25 cellular contexts compared by ENCODE assay signal in the genomic region with DNA sequence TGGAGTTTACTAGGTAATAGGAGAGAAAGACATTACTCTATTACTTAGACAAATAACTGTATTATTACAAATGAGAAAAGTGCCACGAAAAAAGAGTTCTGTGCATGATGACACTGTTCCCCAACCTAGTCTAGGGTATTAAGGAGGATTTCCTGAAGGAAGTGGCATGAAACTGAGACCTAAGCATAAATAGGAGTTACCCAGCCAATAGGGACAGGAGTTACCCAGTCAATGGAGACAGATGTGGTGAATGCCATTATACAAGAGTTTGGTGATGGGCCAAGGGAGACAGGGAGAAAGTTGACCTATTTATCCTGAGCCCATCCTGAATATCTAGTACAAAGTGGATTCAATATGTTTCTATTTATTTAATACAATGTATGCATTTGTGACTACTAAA.
DNase-seq lines count a peak whose midpoint lies in the region; FAIRE-seq and TF ChIP-seq lines count a peak whose summit lies in the region.
"Had no signal": no experiment of that assay in that cellular context is flagged by ENCODE, and none has a peak within 500 bp of the region (broad histone marks: within the 10 kb centered on the region; RNA-seq: fewer than 3 reads in every experiment).

No MANE protein-coding gene starts in this region.

- intact Hi-C loops in PC-9 (cut with micrococcal nuclease; ENCODE audit: unreplicated experiment), result no loop called here
- intact Hi-C loops in kidney (cut with DNase I), result no loop called here

- no peak for FAIRE-seq in kidney (lab: Jason Lieb, UNC)
- FAIRE-seq: GM12878 had no signal

- H3K79me2 ChIP-seq in ACC112 (ENCODE audit: control insufficient read depth, insufficient read depth, low read length, unreplicated experiment), result no peaks in the 10 kb centered on the region
- H3K79me2 ChIP-seq in PC-9 (ENCODE audit: low read depth), result no peaks in the 10 kb centered on the region

- H3K9me2 ChIP-seq in PC-9 (ENCODE audit: insufficient read depth), result 0 out of 2 replicates have a peak, but pooled peaks cover 4% of the 10 kb centered on the region

- DNase-seq in LHCN-M2 (ENCODE audit: low read depth), result peak; percentile 27
- no peak for DNase-seq in PC-9
- no peak for DNase-seq in osteocyte (ENCODE audit: extremely low spot score, unreplicated experiment)
- DNase-seq in NCI-H1436 (lab: John Stamatoyannopoulos, UW), result no peak
- no peak for DNase-seq in hepatic stellate cell (ENCODE audit: low spot score)
- no peak for DNase-seq in kidney
- DNase-seq: ACHN; BE2C; CD4-positive, alpha-beta memory T cell; COR-L47; DMS79; EL; GDM1; IMR-90; KG1; NCI-H1092 treated with DMSO at 0.1 percent for 48 hours; NCI-H1436 treated with DMSO at 0.1 percent for 48 hours; NCI-H187 treated with DMSO at 0.1 percent for 48 hours; NCI-H446; NCI-H524 treated with DMSO at 0.1 percent for 48 hours; Peyer's patch; SHP77 treated with DMSO at 0.1 percent for 48 hours; T-helper 1 cell had no signal

- H3K9me3 Mint-ChIP-seq in osteocyte (ENCODE audit: unreplicated experiment), result no peaks in the 10 kb centered on the region
- H3K9me3 Mint-ChIP-seq: CD4-positive, alpha-beta memory T cell had no signal

- H3K9ac ChIP-seq in kidney (ENCODE audit: low read length in 2 of 2), result no peak overlapping the region

- no peak overlapping the region for H3K4me2 ChIP-seq in PC-9

- H3K4me3 ChIP-seq in ACC112 (ENCODE audit: low read depth, low read length) (peak overlapping the region; percentile 37; the same call in 1 of the 2 replicates), PC-9 (no peak overlapping the region), kidney (ENCODE audit: low read length in 2 of 2) (no peak overlapping the region)
- H3K4me3 ChIP-seq: GM12878, Peyer's patch had no signal

- TF ChIP-seq CTCF in PC-9 (conservative IDR thresholded peaks at IDR 0.05), result no peak
- no peak for TF ChIP-seq CTCF in osteocyte (IDR thresholded peaks at IDR 0.05)
- TF ChIP-seq CTCF in kidney (IDR thresholded peaks at IDR 0.05; ENCODE audit: borderline replicate concordance, extremely low read depth, insufficient read depth), result no peak

- POLR2A ChIA-PET in PC-9 (lab: Charles Lee; ENCODE audit: unreplicated experiment), result no interaction called here

- H3K27me3 Mint-ChIP-seq in osteocyte (ENCODE audit: unreplicated experiment), result peaks cover 8% of the 10 kb centered on the region

- H3K4me1 ChIP-seq in ACC112 (ENCODE audit: control insufficient read depth, insufficient read depth, low read length, unreplicated experiment), result peaks cover 26% of the 10 kb centered on the region
- 0 out of 2 replicates have a peak, but pooled peaks cover 4% of the 10 kb centered on the region for H3K4me1 ChIP-seq in PC-9 (replicated peaks; ENCODE audit: insufficient read depth)
- H3K4me1 ChIP-seq in kidney (ENCODE audit: control insufficient read depth in 1 of 2, insufficient read depth in 1 of 2, low read depth in 1 of 2, low read length in 2 of 2), result no peaks in the 10 kb centered on the region
- H3K4me1 ChIP-seq: BE2C, Peyer's patch had no signal

- no peak overlapping the region for H2AFZ ChIP-seq in ACC112 (ENCODE audit: low read length, unreplicated experiment)
- 0 out of 2 replicates have a peak overlapping the region, but pooled peaks have one; percentile 45 for H2AFZ ChIP-seq in PC-9

- H3K9me3 ChIP-seq in PC-9 (ENCODE audit: insufficient read depth, low read depth), result no peaks in the 10 kb centered on the region
- H3K9me3 ChIP-seq in kidney (ENCODE audit: control insufficient read depth in 1 of 2, low read length in 2 of 2), result no peaks in the 10 kb centered on the region
- H3K9me3 ChIP-seq: Peyer's patch had no signal

- peaks cover 2% of the 10 kb centered on the region for H3K36me3 Mint-ChIP-seq in osteocyte (ENCODE audit: unreplicated experiment)
- H3K36me3 Mint-ChIP-seq: CD4-positive, alpha-beta memory T cell had no signal

- H3K27me3 ChIP-seq in ACC112 (ENCODE audit: insufficient read depth, low read length), result peaks cover 2% of the 10 kb centered on the region; the same call in 1 of the 2 replicates
- no peaks in the 10 kb centered on the region for H3K27me3 ChIP-seq in PC-9 (ENCODE audit: insufficient read depth, low read depth)
- H3K27me3 ChIP-seq: BE2C, Peyer's patch had no signal

- no TSS peak for BruUV-seq in PC-9 (replicated peaks; lab: Mats Ljungman, UMichigan)

- H3K4me3 Mint-ChIP-seq in osteocyte (ENCODE audit: unreplicated experiment), result no peak overlapping the region
- H3K4me3 Mint-ChIP-seq: CD4-positive, alpha-beta memory T cell had no signal

- H3K27ac Mint-ChIP-seq in osteocyte (ENCODE audit: unreplicated experiment), result peak overlapping the region; percentile 77
- H3K27ac Mint-ChIP-seq: CD4-positive, alpha-beta memory T cell had no signal

- H3K4me1 Mint-ChIP-seq in osteocyte (ENCODE audit: unreplicated experiment), result peaks cover 33% of the 10 kb centered on the region
- H3K4me1 Mint-ChIP-seq: CD4-positive, alpha-beta memory T cell had no signal

- no peaks in the 10 kb centered on the region for H3K36me3 ChIP-seq in ACC112 (ENCODE audit: insufficient read depth, low read length)
- no peaks in the 10 kb centered on the region for H3K36me3 ChIP-seq in PC-9 (ENCODE audit: low read depth)
- H3K36me3 ChIP-seq in kidney (ENCODE audit: control insufficient read depth in 1 of 2, insufficient read depth in 2 of 2, low read length in 2 of 2), result no peaks in the 10 kb centered on the region
- H3K36me3 ChIP-seq: BE2C, Peyer's patch had no signal

- no peak overlapping the region for H3K27ac ChIP-seq in ACC112 (ENCODE audit: low read depth, low read length)
- H3K27ac ChIP-seq in PC-9, result no peak overlapping the region
- H3K27ac ChIP-seq in kidney (ENCODE audit: low read depth in 2 of 2, low read length in 2 of 2), result no peak overlapping the region
- H3K27ac ChIP-seq: Peyer's patch had no signal

- CTCF ChIA-PET in PC-9 (lab: Charles Lee), result no interaction called here

- no peaks in the 10 kb centered on the region for H4K20me1 ChIP-seq in PC-9 (ENCODE audit: insufficient read depth)

- H3F3A ChIP-seq in PC-9 (ENCODE audit: insufficient read depth, low read depth), result no peaks in the 10 kb centered on the region
